Comparison of ENCODE assay signal across 8 cellular contexts in genomic region chr5:107673106-107673367, GRCh38. TPM values are rescaled to one million over a fixed set of nuclear protein-coding genes. Genes with fewer than 3 reads are reported as not detected.
DNase-seq lines count a peak whose midpoint lies in the region; ATAC-seq and TF ChIP-seq lines count a peak whose summit lies in the region.

No MANE protein-coding gene starts in this region.

- no peaks in the 10 kb centered on the region for H3K9me3 ChIP-seq in breast epithelium
- no peaks in the 10 kb centered on the region for H3K9me3 ChIP-seq in mucosa of rectum (ENCODE audit: control insufficient read depth in 2 of 2, low read length in 2 of 2)

- POLR2A ChIA-PET in AG04449 (lab: Yijun Ruan, JAX), result no interaction called here

- H3K9me3 Mint-ChIP-seq in HFFc6, result no peaks in the 10 kb centered on the region

- ATAC-seq in HG02885 (IDR thresholded peaks at IDR 0.05; ENCODE audit: poor library complexity, unreplicated experiment), result no peak

- H3K27ac ChIP-seq in breast epithelium, result peak overlapping the region; percentile 78 to 90
- H3K27ac ChIP-seq in mucosa of rectum (ENCODE audit: low read depth in 2 of 2, low read length in 2 of 2), result peak overlapping the region; percentile 79 to 82

- H3K4me1 Mint-ChIP-seq in HFFc6 (ENCODE audit: low read depth), result peaks cover 26% of the 10 kb centered on the region

- H3K36me3 Mint-ChIP-seq in HFFc6 (ENCODE audit: low read depth), result no peaks in the 10 kb centered on the region

- no peak for TF ChIP-seq POLR2A in breast epithelium (IDR thresholded peaks at IDR 0.05)

- H3K27me3 Mint-ChIP-seq in HFFc6 (ENCODE audit: insufficient read depth), result peaks cover 23% of the 10 kb centered on the region

- no peak overlapping the region for H3K27ac Mint-ChIP-seq in HFFc6

- H3K36me3 ChIP-seq in breast epithelium (no peaks in the 10 kb centered on the region), mucosa of rectum (ENCODE audit: control insufficient read depth in 2 of 2, insufficient read depth in 2 of 2, low read length in 2 of 2) (no peaks in the 10 kb centered on the region)

- peak overlapping the region; percentile 87 for H3K4me3 Mint-ChIP-seq in HFFc6

- H3K4me1 ChIP-seq in breast epithelium (no peaks in the 10 kb centered on the region), mucosa of rectum (ENCODE audit: control insufficient read depth in 2 of 2, insufficient read depth in 2 of 2, low read length in 2 of 2) (peaks cover 10 to 16% of the 10 kb centered on the region in 2 donors)

- H3K27me3 ChIP-seq in breast epithelium (peaks cover 0 to 3% of the 10 kb centered on the region in 2 donors), mucosa of rectum (ENCODE audit: control insufficient read depth in 2 of 2, insufficient read depth in 2 of 2, low read length in 2 of 2) (peaks cover 2 to 3% of the 10 kb centered on the region in 2 donors)

- DNase-seq in AG04449 (ENCODE audit: low read depth, low spot score) (no peak), HFFc6 (no peak), breast epithelium (ENCODE audit: low spot score in 2 of 2) (no peak), SW480 (ENCODE audit: low spot score) (no peak), middle frontal gyrus (ENCODE audit: extremely low spot score, low spot score) (no peak), NCI-H1436 (lab: John Stamatoyannopoulos, UW) (no peak)

- TF ChIP-seq CTCF in AG04449 (IDR thresholded peaks at IDR 0.05; ENCODE audit: insufficient read depth, low read length, missing control alignments) (no peak), HFFc6 (IDR thresholded peaks at IDR 0.05) (no peak), breast epithelium (IDR thresholded peaks at IDR 0.05) (no peak)

- intact Hi-C loops in breast epithelium (cut with DNase I; ENCODE audit: low total_unique reads), result no loop called here

- H3K4me3 ChIP-seq in AG04449 (ENCODE audit: low read depth, low read length), result peak overlapping the region; percentile 63
- peak overlapping the region; percentile 61 to 75 (median 67) for H3K4me3 ChIP-seq in breast epithelium
- peak overlapping the region; percentile 83 for H3K4me3 ChIP-seq in mucosa of rectum (ENCODE audit: low read length in 2 of 2)

- peak overlapping the region; percentile 74 to 79 for H3K9ac ChIP-seq in mucosa of rectum (ENCODE audit: low read depth in 1 of 2, low read length in 2 of 2)

- CTCF ChIA-PET in AG04449 (lab: Yijun Ruan, JAX), result interaction anchor here (0.6 to 1.8 kb wide), 5 partner anchors 10 to 796 kb away, joined by 3 to 10 read pairs (median 3); no protein-coding TSS in a partner anchor

RNA-seq across cellular contexts. Expression of gene EFNA5, which starts 2.3 kb away (rescaled TPM):
- under 1 TPM in 1 of 6 experiments, not detected in 5; 0.26 TPM for total RNA-seq in HFFc6 (2021; fragmentation: NEBNext Ultra II Directional; extraction: Animal tissue kit (Norgen Biotek cat#: 25700))
- total RNA-seq in breast epithelium, result 10 to 100 TPM; 12.1 to 34.2 (median 12.3) TPM

Comparison
In these comparisons a context has a peak if more than half of its experiments do, and no peak if none do; other contexts are left out.
1. RNA of gene EFNA5, which starts 2.3 kb away (total RNA-seq): 12.1 to 34.2 TPM in breast epithelium; 0.26 TPM in HFFc6; every median in the first group is over 10 times any median in the second.
2. Peak in every context shown above with its lines, with median percentiles within 50 percentile points of each other: H3K4me3 ChIP-seq.